ENCODE assay signal across 8 cellular contexts in genomic region chr1:207797229-207797973, GRCh38. TPM values are rescaled to one million over a fixed set of nuclear protein-coding genes. Genes with fewer than 3 reads are reported as not detected.
DNase-seq lines count a peak whose midpoint lies in the region; ATAC-seq and TF ChIP-seq lines count a peak whose summit lies in the region.

No MANE protein-coding gene starts in this region.

- in situ Hi-C loops in ACHN (cut with HindIII; ENCODE audit: low pct_ligation_motif_present, low pct_unique_long_range_greater_than_20kb, low sequenced_read_pairs), result no loop called here

- ATAC-seq in GM18858 (IDR thresholded peaks at IDR 0.05; ENCODE audit: unreplicated experiment) (peak; percentile 62), HG03354 (IDR thresholded peaks at IDR 0.05; ENCODE audit: poor library complexity, severe bottlenecking, unreplicated experiment) (peak; percentile 86), lung (ENCODE audit: insufficient read depth, low FRiP score) (peak; percentile 78)

- peaks cover 0 to 2% of the 10 kb centered on the region in 2 donors for H3K4me1 ChIP-seq in lung (ENCODE audit: control insufficient read depth in 2 of 2, insufficient read depth in 2 of 2, low read length in 2 of 2)

- H3K36me3 ChIP-seq in lung (ENCODE audit: control insufficient read depth in 2 of 2, insufficient read depth in 2 of 2, low read length in 2 of 2), result peaks cover 7 to 16% of the 10 kb centered on the region in 2 donors

- no peak overlapping the region for H3K27ac ChIP-seq in lung (ENCODE audit: low read depth in 1 of 2, low read length in 1 of 2)

- no peaks in the 10 kb centered on the region for H3K27me3 ChIP-seq in lung (ENCODE audit: control insufficient read depth, insufficient read depth)

- no peaks in the 10 kb centered on the region for H3K9me3 ChIP-seq in lung (ENCODE audit: control insufficient read depth in 2 of 2, insufficient read depth in 1 of 2, low read length in 1 of 2)

- 54 to 58% methylated on average over 7 of the region's 7 CpGs for WGBS in lung, 2 donors

- no peak overlapping the region for H3K4me3 ChIP-seq in lung

- DNase-seq in ACHN (peak; percentile 83), NCI-H69 (lab: John Stamatoyannopoulos, UW) (peak; percentile 64), ecto neural progenitor cell (ENCODE audit: low spot score) (peak; percentile 66), lung (ENCODE audit: low spot score) (peak; percentile 85)
- peak; percentile 82 to 84 for DNase-seq in activated CD4-positive, alpha-beta T cell treated with anti-CD3 and anti-CD28 coated beads, Interleukin-2, amount 50 U/mL, for 4 hours
- DNase-seq in stimulated activated CD8-positive, alpha-beta memory T cell treated with anti-CD3 and anti-CD28 coated beads, Interleukin-15, amount 100 ng/mL, for 1 hour (ENCODE audit: low read depth), result peak; percentile 67

- TF ChIP-seq CTCF in lung (IDR thresholded peaks at IDR 0.05; ENCODE audit: control extremely low read depth, extremely low read depth), result peak; percentile 74

RNA-seq across cellular contexts. Expression of gene CD46, which starts 45.5 kb away (rescaled TPM):
- total RNA-seq in lung, result 100 to 1,000 TPM; 267 to 420 TPM
- 100 to 1,000 TPM; 157 to 162 TPM for polyA plus RNA-seq in lung
